In the genomic region with DNA sequence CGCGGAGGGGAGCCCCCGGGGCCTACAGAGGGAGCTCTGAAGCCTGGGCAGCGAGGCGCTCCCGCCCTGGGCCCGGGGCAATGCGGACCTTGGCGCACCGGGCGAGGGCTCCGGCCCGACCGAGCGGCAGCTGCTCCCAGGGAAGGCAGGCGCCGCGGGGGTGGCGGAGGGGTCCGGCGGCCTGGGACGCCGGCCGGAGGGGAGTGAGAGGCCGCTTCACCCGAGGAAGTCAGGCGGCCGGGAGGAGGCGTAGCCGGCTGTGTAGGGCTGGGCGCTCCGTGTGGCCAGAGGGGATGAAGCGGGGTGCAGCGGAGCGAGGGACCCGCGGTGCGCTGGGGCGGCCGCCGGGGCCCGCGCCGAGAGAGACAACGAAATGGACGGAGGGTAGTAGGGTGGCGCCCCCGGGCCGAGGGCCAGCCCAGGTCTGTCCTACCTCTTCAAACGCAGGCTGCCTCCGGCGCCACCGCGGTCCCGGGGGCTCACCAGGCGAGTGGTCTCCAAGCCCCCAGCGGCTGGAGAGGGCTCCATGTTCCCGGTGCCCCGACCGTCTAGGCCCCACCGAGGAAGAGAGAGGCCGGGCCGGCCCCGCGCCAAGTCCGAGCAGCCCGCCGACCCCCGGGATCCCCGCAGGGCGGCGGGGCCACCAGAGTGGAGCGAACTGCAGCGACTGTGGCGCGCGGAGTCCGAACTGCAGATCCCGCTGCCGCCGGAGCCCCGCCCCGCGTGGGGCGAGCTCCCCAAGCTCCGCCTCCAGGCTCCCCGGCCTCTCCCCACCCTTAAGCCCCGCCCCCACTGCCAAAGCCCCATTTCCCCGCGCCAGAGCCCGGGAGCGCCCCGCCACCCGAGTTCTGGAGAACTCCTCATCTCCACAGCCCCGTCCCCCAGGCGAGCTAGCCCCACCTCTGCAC, we compare ENCODE assay signal across 8 cellular contexts. TPM values are rescaled to one million over a fixed set of nuclear protein-coding genes. Genes with fewer than 3 reads are reported as not detected.
DNase-seq lines count a peak whose midpoint lies in the region; ATAC-seq lines count a peak whose summit lies in the region.

A gene with protein sequence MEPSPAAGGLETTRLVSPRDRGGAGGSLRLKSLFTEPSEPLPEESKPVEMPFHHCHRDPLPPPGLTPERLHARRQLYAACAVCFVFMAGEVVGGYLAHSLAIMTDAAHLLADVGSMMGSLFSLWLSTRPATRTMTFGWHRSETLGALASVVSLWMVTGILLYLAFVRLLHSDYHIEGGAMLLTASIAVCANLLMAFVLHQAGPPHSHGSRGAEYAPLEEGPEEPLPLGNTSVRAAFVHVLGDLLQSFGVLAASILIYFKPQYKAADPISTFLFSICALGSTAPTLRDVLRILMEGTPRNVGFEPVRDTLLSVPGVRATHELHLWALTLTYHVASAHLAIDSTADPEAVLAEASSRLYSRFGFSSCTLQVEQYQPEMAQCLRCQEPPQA (minus strand): TSS at position 669 of the 908 bp plus-strand sequence. CDS start 141 bp downstream, at position 528.

- ATAC-seq in HG02870 (IDR thresholded peaks at IDR 0.05; ENCODE audit: unreplicated experiment) (no peak), HG02970 (IDR thresholded peaks at IDR 0.05; ENCODE audit: low FRiP score, unreplicated experiment) (no peak)

- DNase-seq in COLO668 (lab: John Stamatoyannopoulos, UW; ENCODE audit: unreplicated experiment): peak; percentile 52
- DNase-seq in HT1080 (ENCODE audit: low read depth): peak; percentile 54
- DNase-seq in T-helper 2 cell: peak; percentile 41 to 73 (median 56)
- peak; percentile 38 for DNase-seq in astrocyte of the hippocampus (ENCODE audit: low read depth, low spot score)
- peak; percentile 85 for DNase-seq in iPS-NIHi11 (ENCODE audit: low spot score)
- DNase-seq in stimulated activated CD4-positive, alpha-beta T cell treated with anti-CD3 and anti-CD28 coated beads, Interleukin-12 subunit alpha, Interleukin-12 subunit beta, amount 100 ng/mL, for 4 hours: peak; percentile 70

RNA-seq across cellular contexts. Expression of the gene that starts here (rescaled TPM):
- 5.0 and 13.5 TPM in 2 replicates for total RNA-seq in HT1080 (2014; rRNA removed; shearing (Covaris generic))
- 3.0 and 4.1 TPM in 2 replicates for polyA plus RNA-seq in HT1080 (2015; cell fraction: cytosol; rRNA removed)
- 2.5 and 3.4 TPM in 2 replicates for polyA plus RNA-seq in HT1080 (2015; cell fraction: nucleus; rRNA removed)
